9 cellular contexts compared by ENCODE assay signal in the genomic region with DNA sequence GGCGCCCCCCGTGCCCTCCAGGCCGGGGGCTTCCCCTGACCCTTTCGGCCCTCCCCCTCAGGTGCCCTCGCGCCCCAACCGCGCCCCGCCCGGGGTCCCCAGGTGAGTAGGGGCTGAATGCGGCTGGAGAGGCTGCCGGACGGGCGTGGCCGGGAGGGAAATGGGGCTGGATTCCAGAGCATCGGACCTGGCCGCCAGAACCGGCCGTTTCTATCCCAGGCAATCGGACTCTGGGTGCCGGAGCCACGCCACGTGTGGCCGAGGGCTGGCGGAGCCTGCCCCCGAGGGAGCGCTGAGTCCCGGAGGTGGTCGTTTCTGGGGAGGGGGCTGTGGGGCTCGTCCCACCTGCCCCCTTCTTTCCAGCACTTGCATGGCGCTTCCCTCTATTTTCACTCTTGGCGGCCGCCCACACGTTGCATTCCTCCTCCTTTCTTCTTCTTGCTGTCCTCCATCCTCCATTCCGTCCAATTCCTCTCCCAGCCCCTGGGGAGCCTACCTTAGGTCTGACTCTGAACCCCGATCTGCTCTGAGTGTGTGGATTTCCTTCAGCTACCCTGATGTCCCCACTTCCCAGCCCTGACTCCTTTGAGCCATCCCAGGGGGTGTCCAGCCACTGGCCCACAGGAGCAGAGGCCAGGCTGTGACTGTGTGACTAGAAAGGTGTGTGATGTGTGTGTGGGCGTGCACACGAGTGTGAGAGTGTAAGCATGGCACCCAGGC. TPM values are rescaled to one million over a fixed set of nuclear protein-coding genes. Genes with fewer than 3 reads are reported as not detected.
DNase-seq lines count a peak whose midpoint lies in the region; ATAC-seq, FAIRE-seq and TF ChIP-seq lines count a peak whose summit lies in the region.
"Had no signal": no experiment of that assay in that cellular context is flagged by ENCODE, and none has a peak within 500 bp of the region (broad histone marks: within the 10 kb centered on the region; RNA-seq: fewer than 3 reads in every experiment).

No MANE protein-coding gene starts in this region.

- no peaks in the 10 kb centered on the region for H3K9me1 ChIP-seq in endothelial cell of umbilical vein (replicated peaks; ENCODE audit: control insufficient read depth, extremely low read depth, insufficient read depth, low read length)

- CTCF ChIA-PET in endothelial cell of umbilical vein (lab: Charles Lee), result interaction anchor here (0.9 to 1.5 kb wide), 7 partner anchors 10 to 90 kb away, joined by 3 to 7 read pairs (median 3); partner anchors contain the start of genes GOLGA2 and SWI5

- DNase-seq in endothelial cell of umbilical vein (ENCODE audit: low read depth, low spot score) (no peak), sigmoid colon (no peak), cerebellum (ENCODE audit: low spot score) (no peak), MV-4-11 (lab: John Stamatoyannopoulos, UW) (no peak)
- DNase-seq: cerebellar nuclear complex had no signal

- intact Hi-C loops in endothelial cell of umbilical vein (cut with micrococcal nuclease), result loop anchor here (2.0 kb wide), 1 partner anchor 48 kb away; the partner anchor contains the start of gene DNM1
- intact Hi-C loops in sigmoid colon (cut with DNase I), result no loop called here

- peak overlapping the region; percentile 75 for H3K4me2 ChIP-seq in OCI-LY1 (ENCODE audit: low read length)
- peak overlapping the region; percentile 71 for H3K4me2 ChIP-seq in endothelial cell of umbilical vein (ENCODE audit: insufficient read depth, low read length)

- 11 to 39% methylated on average over 38 of the region's 38 CpGs for WGBS in sigmoid colon, 2 donors

- ATAC-seq in GM19395 (IDR thresholded peaks at IDR 0.05; ENCODE audit: unreplicated experiment), result peak; percentile 15
- ATAC-seq in GM19035 (IDR thresholded peaks at IDR 0.05; ENCODE audit: unreplicated experiment), result no peak
- ATAC-seq in GM19452 (IDR thresholded peaks at IDR 0.05; ENCODE audit: unreplicated experiment), result no peak

- H4K20me1 ChIP-seq in OCI-LY1 (ENCODE audit: insufficient read depth, low read length), result no peaks in the 10 kb centered on the region
- no peaks in the 10 kb centered on the region for H4K20me1 ChIP-seq in endothelial cell of umbilical vein (replicated peaks; ENCODE audit: control insufficient read depth, extremely low read depth, insufficient read depth, low read length)

- POLR2A ChIA-PET in endothelial cell of umbilical vein (lab: Charles Lee), result no interaction called here

- peaks cover 25% of the 10 kb centered on the region for H3K4me1 ChIP-seq in OCI-LY1 (ENCODE audit: insufficient read depth, low read length, severe bottlenecking)
- H3K4me1 ChIP-seq in endothelial cell of umbilical vein (ENCODE audit: control insufficient read depth, extremely low read depth, insufficient read depth, low read length), result peaks cover 20% of the 10 kb centered on the region
- peaks cover 0 to 24% (median 14%) of the 10 kb centered on the region in 4 donors for H3K4me1 ChIP-seq in sigmoid colon

- no peaks in the 10 kb centered on the region for H3F3A ChIP-seq in OCI-LY1 (ENCODE audit: insufficient read depth, low read length)

- H3K36me3 ChIP-seq in OCI-LY1 (ENCODE audit: insufficient read depth, low read length) (no peaks in the 10 kb centered on the region), endothelial cell of umbilical vein (ENCODE audit: control insufficient read depth in 2 of 2, extremely low read depth in 1 of 2, insufficient read depth in 2 of 2, low read length in 2 of 2) (no peaks in the 10 kb centered on the region), sigmoid colon (no peaks in the 10 kb centered on the region)

- H3K79me2 ChIP-seq in OCI-LY1 (ENCODE audit: insufficient read depth, low read length) (no peaks in the 10 kb centered on the region), endothelial cell of umbilical vein (ENCODE audit: control insufficient read depth, insufficient read depth, low read length) (no peaks in the 10 kb centered on the region)

- no peak overlapping the region for H2AFZ ChIP-seq in OCI-LY1 (ENCODE audit: low read length)
- H2AFZ ChIP-seq in endothelial cell of umbilical vein (ENCODE audit: low read depth, low read length), result peak overlapping the region; percentile 80

- peaks cover 23% of the 10 kb centered on the region for H3K27me3 ChIP-seq in OCI-LY1 (ENCODE audit: insufficient read depth, low read length)
- no peaks in the 10 kb centered on the region for H3K27me3 ChIP-seq in endothelial cell of umbilical vein (ENCODE audit: control insufficient read depth in 2 of 2, insufficient read depth in 2 of 2, low read length in 2 of 2)
- peaks cover 0 to 27% (median 20%) of the 10 kb centered on the region in 3 donors for H3K27me3 ChIP-seq in sigmoid colon

- no TSS peak for BruUV-seq in endothelial cell of umbilical vein (replicated peaks; lab: Mats Ljungman, UMichigan)

- no peak for FAIRE-seq in endothelial cell of umbilical vein (lab: Jason Lieb, UNC)

- dilution Hi-C loops in endothelial cell of umbilical vein (cut with MboI; ENCODE audit: extremely low pct_ligation_motif_present, low sequenced_read_pairs), result no loop called here

- no peaks in the 10 kb centered on the region for H3K9me2 ChIP-seq in OCI-LY1 (ENCODE audit: low read depth, low read length)

- H3K4me3 ChIP-seq in OCI-LY1 (ENCODE audit: low read depth, low read length, poor library complexity, severe bottlenecking), result peak overlapping the region; percentile 60
- H3K4me3 ChIP-seq in endothelial cell of umbilical vein (replicated peaks in 1 of 3; ENCODE audit: insufficient read depth in 1 of 3, low read depth in 1 of 3, low read length in 3 of 3), result peak overlapping the region; percentile 34 to 52 (median 36)
- H3K4me3 ChIP-seq in sigmoid colon, result peak overlapping the region in 3 of 4 donors; percentile 9 to 26 (median 22)

- TF ChIP-seq POLR2A in endothelial cell of umbilical vein (IDR thresholded peaks at IDR 0.05; ENCODE audit: low read depth, low read length) (no peak), sigmoid colon (IDR thresholded peaks at IDR 0.05) (no peak)

- no peak for TF ChIP-seq CTCF in OCI-LY1 (IDR thresholded peaks at IDR 0.05; ENCODE audit: low read length)
- no peak for TF ChIP-seq CTCF in endothelial cell of umbilical vein (IDR thresholded peaks at IDR 0.05; ENCODE audit: extremely low read depth in 1 of 2, insufficient read depth in 1 of 2, low read depth in 1 of 2, low read length in 2 of 2)
- TF ChIP-seq CTCF in sigmoid colon (IDR thresholded peaks at IDR 0.05), result no peak

- no peak for TF ChIP-seq EP300 in sigmoid colon (IDR thresholded peaks at IDR 0.05)

- H3K9me3 ChIP-seq in OCI-LY1 (ENCODE audit: low read length), result no peaks in the 10 kb centered on the region
- no peaks in the 10 kb centered on the region for H3K9me3 ChIP-seq in endothelial cell of umbilical vein (replicated peaks; ENCODE audit: control insufficient read depth, insufficient read depth, low read length)
- no peaks in the 10 kb centered on the region for H3K9me3 ChIP-seq in sigmoid colon

- H3K27ac ChIP-seq in OCI-LY1 (ENCODE audit: low read depth, low read length, poor library complexity, severe bottlenecking), result no peak overlapping the region
- H3K27ac ChIP-seq in endothelial cell of umbilical vein (ENCODE audit: insufficient read depth, low read depth, low read length), result no peak overlapping the region
- H3K27ac ChIP-seq in sigmoid colon, result no peak overlapping the region

- H3K9ac ChIP-seq in OCI-LY1 (ENCODE audit: low read length) (peak overlapping the region; percentile 34; the same call in 1 of the 2 replicates), endothelial cell of umbilical vein (replicated peaks; ENCODE audit: extremely low read depth, insufficient read depth, low read length) (peak overlapping the region; percentile 19)

RNA-seq across cellular contexts. Expression of gene GOLGA2, which starts 24.8 kb away (rescaled TPM):
- total RNA-seq in endothelial cell of umbilical vein (107 and 114 TPM in 2 replicates), sigmoid colon (100 to 1,000 TPM in 1 of 4 donors, 10 to 100 TPM in 3; 76.0 to 104 (median 86.5) TPM), cerebellum (50.3 TPM)
- polyA plus RNA-seq in endothelial cell of umbilical vein (42.3 and 52.3 TPM in 2 replicates), sigmoid colon (10 to 100 TPM; 48.1 to 82.7 (median 50.5) TPM)
- polyA plus RNA-seq in endothelial cell of umbilical vein (2011; cell fraction: cytosol; rRNA removed), result 60.9 and 63.1 TPM in 2 replicates
- 168 and 171 TPM in 2 replicates for polyA plus RNA-seq in endothelial cell of umbilical vein (2011; cell fraction: nucleus; rRNA removed)
- 62.3 and 70.7 TPM in 2 replicates for polyA plus RNA-seq in endothelial cell of umbilical vein (2012)
- 76.1 and 77.9 TPM in 2 replicates for polyA minus RNA-seq in endothelial cell of umbilical vein
- polyA minus RNA-seq in endothelial cell of umbilical vein (2011; cell fraction: cytosol; rRNA and poly(A)+ RNA removed), result 13.6 TPM
- polyA minus RNA-seq in endothelial cell of umbilical vein (2011; cell fraction: nucleus; rRNA and poly(A)+ RNA removed), result 71.3 and 78.5 TPM in 2 replicates

RNA-seq across cellular contexts. Expression of gene SWI5, which starts 25.1 kb away (rescaled TPM):
- total RNA-seq in endothelial cell of umbilical vein, result 21.2 and 25.2 TPM in 2 replicates
- polyA plus RNA-seq in endothelial cell of umbilical vein, result 58.0 and 62.0 TPM in 2 replicates
- polyA plus RNA-seq in endothelial cell of umbilical vein (2011; cell fraction: cytosol; rRNA removed), result 76.4 and 82.8 TPM in 2 replicates
- polyA plus RNA-seq in endothelial cell of umbilical vein (2011; cell fraction: nucleus; rRNA removed), result 23.2 and 25.4 TPM in 2 replicates
- 38.5 and 41.5 TPM in 2 replicates for polyA plus RNA-seq in endothelial cell of umbilical vein (2012)
- polyA minus RNA-seq in endothelial cell of umbilical vein, result 17.0 and 20.1 TPM in 2 replicates
- polyA minus RNA-seq in endothelial cell of umbilical vein (2011; cell fraction: cytosol; rRNA and poly(A)+ RNA removed), result 28.7 TPM
- 3.7 and 4.8 TPM in 2 replicates for polyA minus RNA-seq in endothelial cell of umbilical vein (2011; cell fraction: nucleus; rRNA and poly(A)+ RNA removed)
- 10 to 100 TPM; 18.0 to 35.7 (median 23.4) TPM for total RNA-seq in sigmoid colon
- polyA plus RNA-seq in sigmoid colon, result 10 to 100 TPM; 23.4 to 27.3 (median 24.1) TPM
- 10.5 TPM for total RNA-seq in cerebellum

RNA-seq across cellular contexts. Expression of gene DNM1, which starts 47.8 kb away (rescaled TPM):
- total RNA-seq in endothelial cell of umbilical vein, result 2.9 and 7.9 TPM in 2 replicates
- 0.59 TPM in 2 replicates for polyA plus RNA-seq in endothelial cell of umbilical vein
- polyA plus RNA-seq in endothelial cell of umbilical vein (2011; cell fraction: cytosol; rRNA removed), result 0.21 and 0.28 TPM in 2 replicates
- 2.7 and 3.9 TPM in 2 replicates for polyA plus RNA-seq in endothelial cell of umbilical vein (2011; cell fraction: nucleus; rRNA removed)
- polyA plus RNA-seq in endothelial cell of umbilical vein (2012), result 0.75 and 1.3 TPM in 2 replicates
- polyA minus RNA-seq in endothelial cell of umbilical vein, result 1.3 and 1.8 TPM in 2 replicates
- polyA minus RNA-seq in endothelial cell of umbilical vein (2011; cell fraction: cytosol; rRNA and poly(A)+ RNA removed), result 1.6 TPM
- 2.1 and 2.2 TPM in 2 replicates for polyA minus RNA-seq in endothelial cell of umbilical vein (2011; cell fraction: nucleus; rRNA and poly(A)+ RNA removed)
- total RNA-seq in sigmoid colon, result 10 to 100 TPM in 2 of 4 donors, 1 to 10 TPM in 2; 7.7 to 40.2 (median 12.9) TPM
- 1 to 10 TPM in 2 of 3 donors, under 1 TPM in 1; 0.46 to 9.3 (median 1.2) TPM for polyA plus RNA-seq in sigmoid colon
- total RNA-seq in cerebellum, result 120 TPM

RNA-seq across cellular contexts. Expression of gene CIZ1, which starts 59.6 kb away (rescaled TPM):
- total RNA-seq in endothelial cell of umbilical vein (143 and 150 TPM in 2 replicates), sigmoid colon (100 to 1,000 TPM in 1 of 4 donors, 10 to 100 TPM in 3; 60.2 to 116 (median 68.5) TPM), cerebellum (30.8 TPM)
- polyA plus RNA-seq in endothelial cell of umbilical vein (88.3 and 97.2 TPM in 2 replicates), sigmoid colon (10 to 100 TPM; 25.7 to 58.3 (median 46.8) TPM)
- polyA plus RNA-seq in endothelial cell of umbilical vein (2011; cell fraction: cytosol; rRNA removed), result 61.2 and 64.5 TPM in 2 replicates
- 129 and 141 TPM in 2 replicates for polyA plus RNA-seq in endothelial cell of umbilical vein (2011; cell fraction: nucleus; rRNA removed)
- 106 and 126 TPM in 2 replicates for polyA plus RNA-seq in endothelial cell of umbilical vein (2012)
- 72.8 and 92.2 TPM in 2 replicates for polyA minus RNA-seq in endothelial cell of umbilical vein
- 89.1 TPM for polyA minus RNA-seq in endothelial cell of umbilical vein (2011; cell fraction: cytosol; rRNA and poly(A)+ RNA removed)
- polyA minus RNA-seq in endothelial cell of umbilical vein (2011; cell fraction: nucleus; rRNA and poly(A)+ RNA removed), result 32.6 and 40.5 TPM in 2 replicates
